In genomic region chr16:67636713-67637112, GRCh38 we compare ENCODE assay signal across 19 cellular contexts. TPM values are rescaled to one million over a fixed set of nuclear protein-coding genes. Genes with fewer than 3 reads are reported as not detected.
DNase-seq lines count a peak whose midpoint lies in the region; ATAC-seq and TF ChIP-seq lines count a peak whose summit lies in the region.
"Had no signal": no experiment of that assay in that cellular context is flagged by ENCODE, and none has a peak within 500 bp of the region (broad histone marks: within the 10 kb centered on the region; RNA-seq: fewer than 3 reads in every experiment).

No MANE protein-coding gene starts in this region.

- H3K4me1 ChIP-seq in right atrium auricular region (peaks cover 0 to 9% of the 10 kb centered on the region in 2 donors), prostate gland (replicated peaks) (peaks cover 3% of the 10 kb centered on the region)
- H3K4me1 ChIP-seq: HAP-1 had no signal

- peak; percentile 4 for DNase-seq in activated effector memory CD4-positive, alpha-beta T cell treated with anti-CD3 and anti-CD28 coated beads, Interleukin-2, amount 50 U/mL, for 16 hours
- DNase-seq in activated effector memory CD4-positive, alpha-beta T cell treated with Interleukin-2 at 50 U/mL for 16 hours, result no peak
- DNase-seq in cardiac septum (ENCODE audit: low spot score) (peak; percentile 62), right atrium auricular region (ENCODE audit: low spot score) (no peak), prostate gland (ENCODE audit: low spot score) (no peak), SIG-M5 (lab: John Stamatoyannopoulos, UW) (no peak)
- DNase-seq: 8988T; CD4-positive, alpha-beta memory T cell; DMS153; DMS79; GDM1; GM23248 had no signal

- no peaks in the 10 kb centered on the region for H3K9me3 ChIP-seq in right atrium auricular region
- H3K9me3 ChIP-seq in prostate gland, result no peaks in the 10 kb centered on the region
- H3K9me3 ChIP-seq: BLaER1, HAP-1 had no signal

- H3K4me3 ChIP-seq in right atrium auricular region (no peak overlapping the region), prostate gland (no peak overlapping the region)
- H3K4me3 ChIP-seq: BLaER1, GM23248, HAP-1 had no signal

- H3K4me3 Mint-ChIP-seq in stimulated activated memory B cell treated with anti-CD40 and anti-IgM and Interleukin-4, amounts not matched to agents 10 μg/mL and 1 μg/mL and 100 μg/mL, for 72 hours, result no peak overlapping the region
- H3K4me3 Mint-ChIP-seq: CD14-positive monocyte; CD4-positive, alpha-beta memory T cell had no signal

- intact Hi-C loops in cardiac septum (cut with DNase I) (no loop called here), prostate gland (cut with DNase I) (no loop called here)

- H3K9me3 Mint-ChIP-seq in stimulated activated memory B cell treated with anti-CD40 and anti-IgM and Interleukin-4, amounts not matched to agents 10 μg/mL and 1 μg/mL and 100 μg/mL, for 72 hours, result no peaks in the 10 kb centered on the region
- H3K9me3 Mint-ChIP-seq: CD14-positive monocyte; CD4-positive, alpha-beta memory T cell had no signal

- ATAC-seq in stimulated activated memory B cell treated with anti-CD40 and anti-IgM and Interleukin-4, amounts not matched to agents 10 μg/mL and 1 μg/mL and 100 μg/mL, for 72 hours, result no peak

- H3K36me3 ChIP-seq in right atrium auricular region (peaks cover 44% of the 10 kb centered on the region), prostate gland (peaks cover 0 to 3% of the 10 kb centered on the region in 2 donors)

- H3K36me3 Mint-ChIP-seq in stimulated activated memory B cell treated with anti-CD40 and anti-IgM and Interleukin-4, amounts not matched to agents 10 μg/mL and 1 μg/mL and 100 μg/mL, for 72 hours, result peaks cover 32% of the 10 kb centered on the region

- H3K4me1 Mint-ChIP-seq in stimulated activated memory B cell treated with anti-CD40 and anti-IgM and Interleukin-4, amounts not matched to agents 10 μg/mL and 1 μg/mL and 100 μg/mL, for 72 hours, result no peaks in the 10 kb centered on the region
- H3K4me1 Mint-ChIP-seq: CD14-positive monocyte had no signal

- WGBS in prostate gland, result 78% methylated on average over 8 of the region's 8 CpGs

- H3K27me3 ChIP-seq in right atrium auricular region (no peaks in the 10 kb centered on the region), prostate gland (replicated peaks; ENCODE audit: insufficient read depth) (no peaks in the 10 kb centered on the region)
- H3K27me3 ChIP-seq: BLaER1 had no signal

- H3K27ac Mint-ChIP-seq in stimulated activated memory B cell treated with anti-CD40 and anti-IgM and Interleukin-4, amounts not matched to agents 10 μg/mL and 1 μg/mL and 100 μg/mL, for 72 hours, result peak overlapping the region; percentile 46

- no peak for TF ChIP-seq POLR2A in prostate gland (IDR thresholded peaks at IDR 0.05)

- no peak for TF ChIP-seq CTCF in right atrium auricular region (IDR thresholded peaks at IDR 0.05)
- no peak for TF ChIP-seq CTCF in prostate gland (IDR thresholded peaks at IDR 0.05)

- H3K27me3 Mint-ChIP-seq in stimulated activated memory B cell treated with anti-CD40 and anti-IgM and Interleukin-4, amounts not matched to agents 10 μg/mL and 1 μg/mL and 100 μg/mL, for 72 hours, result no peaks in the 10 kb centered on the region
- H3K27me3 Mint-ChIP-seq: CD4-positive, alpha-beta memory T cell had no signal

- H3K27ac ChIP-seq in right atrium auricular region, result no peak overlapping the region
- no peak overlapping the region for H3K27ac ChIP-seq in prostate gland
- H3K27ac ChIP-seq: BLaER1, GM23248 had no signal

RNA-seq across cellular contexts. Expression of gene CARMIL2, which starts 8.2 kb away (rescaled TPM):
- total RNA-seq in cardiac septum (0.40 TPM), right atrium auricular region (under 1 TPM in 1 of 2 donors, not detected in 1; 0.47 TPM), prostate gland (1 to 10 TPM; 4.8 to 5.1 TPM)
- total RNA-seq: GM23248 had no signal

RNA-seq across cellular contexts. Expression of gene ACD, which starts 23.3 kb away (rescaled TPM):
- total RNA-seq in cardiac septum, result 9.3 TPM
- total RNA-seq in right atrium auricular region, result 10 to 100 TPM in 1 of 2 donors, 1 to 10 TPM in 1; 7.0 to 10.8 TPM
- 10 to 100 TPM; 17.1 to 45.4 TPM for total RNA-seq in prostate gland

RNA-seq across cellular contexts. Expression of gene PARD6A, which starts 24.0 kb away (rescaled TPM):
- total RNA-seq in cardiac septum, result 3.4 TPM
- total RNA-seq in right atrium auricular region, result 1 to 10 TPM; 3.9 to 5.6 TPM
- total RNA-seq in prostate gland, result 10 to 100 TPM in 1 of 2 donors, 1 to 10 TPM in 1; 3.4 to 13.7 TPM
- total RNA-seq: H4 had no signal

RNA-seq across cellular contexts. Expression of gene ENKD1, which starts 29.8 kb away (rescaled TPM):
- 8.5 TPM for total RNA-seq in cardiac septum
- total RNA-seq in right atrium auricular region, result 10 to 100 TPM in 1 of 2 donors, 1 to 10 TPM in 1; 9.2 to 12.3 TPM
- total RNA-seq in prostate gland, result 10 to 100 TPM; 20.6 to 29.1 TPM

RNA-seq across cellular contexts. Expression of gene C16orf86, which starts 29.9 kb away (rescaled TPM):
- total RNA-seq in cardiac septum (5.6 TPM), right atrium auricular region (1 to 10 TPM; 3.6 to 7.7 TPM), prostate gland (10 to 100 TPM in 1 of 2 donors, 1 to 10 TPM in 1; 10.0 to 18.3 TPM)
- total RNA-seq: A673, Daoy, H4 had no signal

Comparison
In these comparisons a context has a peak if more than half of its experiments do, and no peak if none do; other contexts are left out.
1. DNase-seq: peak in activated effector memory CD4-positive, alpha-beta T cell treated with anti-CD3 and anti-CD28 coated beads, Interleukin-2, amount 50 U/mL, for 16 hours (single experiment) and cardiac septum (single experiment); none in activated effector memory CD4-positive, alpha-beta T cell treated with Interleukin-2 at 50 U/mL for 16 hours (single experiment), right atrium auricular region (single experiment), prostate gland (single experiment) and SIG-M5 (single experiment).